Comparison of ENCODE assay signal across 8 cellular contexts in the genomic region with DNA sequence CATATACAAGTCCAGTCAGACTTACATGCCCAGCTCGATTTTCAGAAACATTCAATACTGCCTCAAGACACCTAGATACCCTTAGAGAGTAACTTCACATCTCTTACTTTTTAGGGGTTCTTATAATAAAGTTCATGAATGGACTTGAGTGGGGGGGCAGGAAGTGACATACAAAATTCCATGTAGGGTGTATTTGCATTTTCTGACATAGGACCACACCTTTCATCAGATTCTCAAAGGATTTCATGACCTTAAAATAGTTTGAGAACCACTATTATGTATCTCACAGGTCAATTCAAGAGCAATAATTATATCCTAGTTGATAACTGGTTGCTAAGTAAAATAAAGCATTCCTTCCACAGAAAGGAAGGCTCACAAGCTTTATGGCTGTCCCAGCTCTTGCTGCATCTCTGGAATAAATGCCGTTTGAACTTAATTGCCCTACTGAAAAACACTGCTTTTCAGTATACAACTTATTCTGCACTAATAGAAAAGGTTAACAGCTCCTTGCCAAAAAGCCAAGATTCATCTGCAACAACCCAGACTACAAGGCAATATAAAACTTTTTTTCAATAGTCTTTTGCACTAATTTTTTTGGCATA. TPM values are rescaled to one million over a fixed set of nuclear protein-coding genes. Genes with fewer than 3 reads are reported as not detected.
A peak's percentile ranks its signal among the peaks of the same experiment; 100 is the strongest.
DNase-seq lines count a peak whose midpoint lies in the region; ATAC-seq and TF ChIP-seq lines count a peak whose summit lies in the region.

No MANE protein-coding gene starts in this region.

- H3K4me3 Mint-ChIP-seq in chondrocyte (ENCODE audit: unreplicated experiment): peak overlapping the region; percentile 95
- H3K4me3 Mint-ChIP-seq in natural killer cell: peak overlapping the region; percentile 97

- H3K4me1 Mint-ChIP-seq in chondrocyte (ENCODE audit: low read depth) (peaks cover 41% of the 10 kb centered on the region), natural killer cell (peaks cover 17 to 31% of the 10 kb centered on the region in 2 donors)

- ATAC-seq in natural killer cell (no peak), GM21737 (IDR thresholded peaks at IDR 0.05; ENCODE audit: unreplicated experiment) (no peak), HG03469 (IDR thresholded peaks at IDR 0.05; ENCODE audit: unreplicated experiment) (no peak)

- H3K9me3 Mint-ChIP-seq in chondrocyte (ENCODE audit: low read depth): no peaks in the 10 kb centered on the region
- H3K9me3 Mint-ChIP-seq in natural killer cell: no peaks in the 10 kb centered on the region

- in situ Hi-C loops in Caki2 (cut with HindIII; ENCODE audit: low pct_unique_long_range_greater_than_20kb, low sequenced_read_pairs): no loop called here

- H3K27me3 Mint-ChIP-seq in chondrocyte (ENCODE audit: low read depth) (no peaks in the 10 kb centered on the region), natural killer cell (ENCODE audit: low read depth in 2 of 2) (no peaks in the 10 kb centered on the region)

- DNase-seq in Caki2 (ENCODE audit: low read depth): peak; percentile 29
- DNase-seq in M059J (ENCODE audit: low read depth): peak; percentile 18
- no peak for DNase-seq in chondrocyte (ENCODE audit: low spot score)
- DNase-seq in natural killer cell: no peak
- DNase-seq in NCI-H187 treated with DMSO at 0.1 percent for 48 hours (lab: John Stamatoyannopoulos, UW): no peak
- no peak for DNase-seq in RPMI8226

- H3K27ac Mint-ChIP-seq in chondrocyte (ENCODE audit: unreplicated experiment) (peak overlapping the region; percentile 98), natural killer cell (peak overlapping the region; percentile 96 to 98)

- intact Hi-C loops in natural killer cell (cut with micrococcal nuclease): no loop called here

- H3K36me3 Mint-ChIP-seq in chondrocyte (ENCODE audit: low read depth) (no peaks in the 10 kb centered on the region), natural killer cell (no peaks in the 10 kb centered on the region)

- TF ChIP-seq CTCF in chondrocyte (IDR thresholded peaks at IDR 0.05) (no peak), natural killer cell (IDR thresholded peaks at IDR 0.05) (no peak)

RNA-seq across cellular contexts. Expression of gene P4HA1, which starts 2.3 kb away (rescaled TPM):
- total RNA-seq in Caki2 (2014; rRNA removed; shearing (Covaris generic); ENCODE audit: low replicate concordance): 102 and 110 TPM in 2 replicates
- 165 and 206 TPM in 2 replicates for total RNA-seq in M059J (2014; rRNA removed; shearing (Covaris generic))
- total RNA-seq in chondrocyte (126 to 179 TPM (median 174 TPM) in 3 replicates), natural killer cell (10 to 100 TPM; 13.0 to 16.3 (median 13.9) TPM)

RNA-seq across cellular contexts. Expression of gene NUDT13, which starts 15.9 kb away (rescaled TPM):
- 3.4 and 4.7 TPM in 2 replicates for total RNA-seq in Caki2 (2014; rRNA removed; shearing (Covaris generic); ENCODE audit: low replicate concordance)
- not detected in 2 replicates for total RNA-seq in M059J (2014; rRNA removed; shearing (Covaris generic))
- total RNA-seq in chondrocyte (1.7 to 2.2 TPM (median 2.0 TPM) in 3 replicates), natural killer cell (1 to 10 TPM in 1 of 3 donors, under 1 TPM in 2; 0.35 to 1.3 (median 0.65) TPM)

Comparison
In these comparisons a context has a peak if more than half of its experiments do, and no peak if none do; other contexts are left out.
1. DNase-seq: peak in Caki2 (single experiment) and M059J (single experiment); none in chondrocyte (single experiment), natural killer cell (single experiment), NCI-H187 treated with DMSO at 0.1 percent for 48 hours (single experiment) and RPMI8226 (single experiment).